Comparison of ENCODE assay signal across 26 cellular contexts in the genomic region with DNA sequence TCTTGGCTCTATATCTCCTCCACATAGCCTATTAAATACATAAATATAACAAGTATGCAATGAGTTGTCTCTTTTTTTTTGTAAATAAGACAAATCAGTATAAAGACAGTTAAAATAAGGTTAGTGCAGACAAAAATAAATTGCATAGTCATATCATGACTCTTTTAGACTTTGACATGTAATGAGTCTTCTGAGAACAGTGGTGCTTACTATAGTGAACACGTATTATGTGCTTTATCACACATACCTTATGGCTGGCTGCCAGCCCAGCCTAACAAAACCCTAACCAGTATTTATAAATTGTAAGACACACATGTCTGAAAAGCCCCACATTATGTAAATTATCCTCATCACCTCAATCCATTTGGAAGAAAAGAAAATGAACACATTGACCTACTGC. TPM values are rescaled to one million over a fixed set of nuclear protein-coding genes. Genes with fewer than 3 reads are reported as not detected.
DNase-seq lines count a peak whose midpoint lies in the region; ATAC-seq and TF ChIP-seq lines count a peak whose summit lies in the region.
"Had no signal": no experiment of that assay in that cellular context is flagged by ENCODE, and none has a peak within 500 bp of the region (broad histone marks: within the 10 kb centered on the region; RNA-seq: fewer than 3 reads in every experiment).

No MANE protein-coding gene starts in this region.

- POLR2A ChIA-PET in Caco-2 (lab: Charles Lee) = no interaction called here

- H3K4me1 ChIP-seq in H9 (ENCODE audit: insufficient read depth, low read length) = no peaks in the 10 kb centered on the region
- H3K4me1 ChIP-seq in Caco-2 = no peaks in the 10 kb centered on the region
- H3K4me1 ChIP-seq: body of pancreas, neural progenitor cell had no signal

- intact Hi-C loops in posterior vena cava (cut with DNase I) (no loop called here), Caco-2 (cut with micrococcal nuclease; ENCODE audit: unreplicated experiment) (no loop called here)

- no peak overlapping the region for H3K4me2 ChIP-seq in H9 (ENCODE audit: insufficient read depth, insufficient read length, low read length)
- H3K4me2 ChIP-seq: neural progenitor cell, smooth muscle cell had no signal

- H3K4me3 ChIP-seq in epithelial cell of esophagus (ENCODE audit: low read length) (no peak overlapping the region), Caco-2 (ENCODE audit: low read depth, low read length) (no peak overlapping the region)
- H3K4me3 ChIP-seq: body of pancreas, coronary artery, heart right ventricle, neural progenitor cell, smooth muscle cell had no signal

- no peak overlapping the region for H3T11ph ChIP-seq in H9 (ENCODE audit: low read length)

- H2BK12ac ChIP-seq in H9 (ENCODE audit: insufficient read length, low read depth, low read length) = no peak overlapping the region

- no peak overlapping the region for H3K56ac ChIP-seq in H9 (ENCODE audit: insufficient read length, low read depth, low read length)

- peak; percentile 36 for DNase-seq in COR-L47 (lab: John Stamatoyannopoulos, UW)
- peak; percentile 10 for DNase-seq in epithelial cell of esophagus (ENCODE audit: low read depth)
- no peak for DNase-seq in posterior vena cava (ENCODE audit: low spot score)
- DNase-seq in H9 = no peak
- DNase-seq in Caco-2 = no peak
- DNase-seq: activated CD4-positive, alpha-beta T cell treated with anti-CD3 and anti-CD28 coated beads, Interleukin-2, amount 10 ng/mL, durations not matched to agents 7 days and 5 days; CD8-positive, alpha-beta T cell; heart right ventricle; Karpas-422; NCI-H1092; NCI-H2029 treated with DMSO at 0.1 percent for 48 hours; NCI-H510A; stimulated activated CD4-positive, alpha-beta T cell treated with anti-CD3 and anti-CD28 coated beads, Interleukin-2, amount 100 ng/mL, for 48 hours; trophoblast cell had no signal

- no peak overlapping the region for H2BK20ac ChIP-seq in H9 (ENCODE audit: low read depth, low read length, poor library complexity, severe bottlenecking)

- H2AK5ac ChIP-seq in H9 (ENCODE audit: insufficient read length, low read length) = no peak overlapping the region

- H3K36me3 Mint-ChIP-seq in H9 (ENCODE audit: insufficient read depth in 1 of 3, low read depth in 3 of 3) = peaks cover 7 to 50% (median 34%) of the 10 kb centered on the region in 3 experiments; a peak in 6 of 7 replicates
- H3K36me3 Mint-ChIP-seq in Caco-2 (ENCODE audit: insufficient read depth, unreplicated experiment) = peaks cover 15% of the 10 kb centered on the region
- H3K36me3 Mint-ChIP-seq: CD8-positive, alpha-beta T cell had no signal

- no peak overlapping the region for H4K91ac ChIP-seq in H9 (ENCODE audit: insufficient read length, low read depth, low read length)

- no peaks in the 10 kb centered on the region for H3K36me3 ChIP-seq in Caco-2 (ENCODE audit: control insufficient read depth, insufficient read depth, low read length)

- H3K4ac ChIP-seq in H9 (ENCODE audit: low read depth, low read length) = no peak overlapping the region

- no peaks in the 10 kb centered on the region for H3K79me1 ChIP-seq in H9 (ENCODE audit: insufficient read depth, low read depth, low read length, poor library complexity, severe bottlenecking)

- H3K27ac ChIP-seq in H9 (ENCODE audit: insufficient read length, low read depth, low read length) = no peak overlapping the region
- H3K27ac ChIP-seq: body of pancreas, coronary artery, heart right ventricle, neural progenitor cell had no signal

- H3K4me1 Mint-ChIP-seq in H9 (peaks cover under 1 to 2% of the 10 kb centered on the region in 2 experiments; a peak in 1 of 4 replicates), Caco-2 (ENCODE audit: low read depth, unreplicated experiment) (no peaks in the 10 kb centered on the region)

- H3K14ac ChIP-seq in H9 (ENCODE audit: insufficient read depth, low read length) = no peak overlapping the region

- no CpG with 5 or more reads among the region's 1 CpG for WGBS in H9 (ENCODE audit: extremely low coverage, insufficient read length, low lambda C conversion rate)

- H3K9me3 Mint-ChIP-seq in H9 = peaks cover 2% of the 10 kb centered on the region in 2 experiments; a peak in 2 of 5 replicates
- no peaks in the 10 kb centered on the region for H3K9me3 Mint-ChIP-seq in Caco-2 (ENCODE audit: unreplicated experiment)
- H3K9me3 Mint-ChIP-seq: activated T-helper 2 cell treated with anti-CD3 and anti-CD28 coated beads, Interferon-gamma antibody, Interleukin-2, Interleukin-4, amounts not matched to agents 10 μg/mL and 5 μg/mL and 100 μg/mL, durations not matched to agents 14 hours and 24 hours and 36 hours; CD8-positive, alpha-beta T cell; neural progenitor cell; stimulated activated naive CD8-positive, alpha-beta T cell treated with anti-CD3 and anti-CD28 coated beads, Interleukin-15, Interleukin-2, amounts not matched to agents 100 ng/mL and 50 ng/mL, for 24 hours had no signal

- no peak overlapping the region for H3K9ac ChIP-seq in H9 (ENCODE audit: extremely low read depth, insufficient read length, low read length)
- H3K9ac ChIP-seq: neural progenitor cell had no signal

- H3K4me3 Mint-ChIP-seq in H9 (no peak overlapping the region), Caco-2 (ENCODE audit: unreplicated experiment) (no peak overlapping the region)
- H3K4me3 Mint-ChIP-seq: activated CD4-positive, alpha-beta T cell treated with anti-CD3 and anti-CD28 coated beads, Interleukin-2, amount 10 ng/mL, durations not matched to agents 7 days and 5 days; CD8-positive, alpha-beta T cell; neural progenitor cell; stimulated activated naive CD8-positive, alpha-beta T cell treated with anti-CD3 and anti-CD28 coated beads, Interleukin-15, Interleukin-2, amounts not matched to agents 100 ng/mL and 50 ng/mL, for 24 hours had no signal

- no peak overlapping the region for H3K18ac ChIP-seq in H9 (ENCODE audit: insufficient read length, low read depth, low read length)

- no peaks in the 10 kb centered on the region for H4K20me1 ChIP-seq in H9 (ENCODE audit: control insufficient read depth, insufficient read depth, insufficient read length)

- no peak overlapping the region for H2BK120ac ChIP-seq in H9 (ENCODE audit: low read depth, low read length, poor library complexity, severe bottlenecking)

- H2BK15ac ChIP-seq in H9 (ENCODE audit: low read depth, low read length) = no peak overlapping the region

- H4K5ac ChIP-seq in H9 (ENCODE audit: insufficient read length, low read depth, low read length) = no peak overlapping the region

- H4K8ac ChIP-seq in H9 (replicated peaks; ENCODE audit: insufficient read length, low read depth, low read length) = no peak overlapping the region

- ATAC-seq in GM18511 (IDR thresholded peaks at IDR 0.05; ENCODE audit: unreplicated experiment) (peak; percentile 57), HG03432 (IDR thresholded peaks at IDR 0.05; ENCODE audit: unreplicated experiment) (peak; percentile 73), HG03439 (IDR thresholded peaks at IDR 0.05; ENCODE audit: unreplicated experiment) (no peak)
- ATAC-seq: body of pancreas; CD8-positive, alpha-beta T cell; heart right ventricle had no signal

- H3K9me3 ChIP-seq in H9 (ENCODE audit: control insufficient read depth, low read depth, low read length) (no peaks in the 10 kb centered on the region), Caco-2 (no peaks in the 10 kb centered on the region)
- H3K9me3 ChIP-seq: body of pancreas, heart right ventricle had no signal

- H3K27me3 ChIP-seq in H9 (ENCODE audit: insufficient read depth, low read length) = no peaks in the 10 kb centered on the region
- no peaks in the 10 kb centered on the region for H3K27me3 ChIP-seq in Caco-2 (replicated peaks; ENCODE audit: control insufficient read depth, insufficient read depth, low read length)
- H3K27me3 ChIP-seq: body of pancreas, heart right ventricle, neural progenitor cell had no signal

- H2AFZ ChIP-seq in H9 (ENCODE audit: low read length) = no peak overlapping the region
- H2AFZ ChIP-seq: neural progenitor cell had no signal

- H3K79me2 ChIP-seq in H9 (ENCODE audit: insufficient read depth, low read length) = no peaks in the 10 kb centered on the region

- CTCF ChIA-PET in Caco-2 (lab: Charles Lee) = no interaction called here

- BruUV-seq in Caco-2 (replicated peaks; lab: Mats Ljungman, UMichigan) = no TSS peak

- no peak overlapping the region for H3K23ac ChIP-seq in H9 (ENCODE audit: insufficient read length, low read depth, low read length)

- H2BK5ac ChIP-seq in H9 (ENCODE audit: insufficient read length, low read length) = no peak overlapping the region

- no peaks in the 10 kb centered on the region for H3K27me3 Mint-ChIP-seq in H9 (ENCODE audit: low read depth)
- no peaks in the 10 kb centered on the region for H3K27me3 Mint-ChIP-seq in Caco-2 (ENCODE audit: insufficient read depth, unreplicated experiment)
- H3K27me3 Mint-ChIP-seq: activated CD4-positive, alpha-beta T cell treated with anti-CD3 and anti-CD28 coated beads, Interleukin-2, amount 10 ng/mL, durations not matched to agents 7 days and 5 days; stimulated activated naive CD8-positive, alpha-beta T cell treated with anti-CD3 and anti-CD28 coated beads, Interleukin-15, Interleukin-2, amounts not matched to agents 100 ng/mL and 50 ng/mL, for 24 hours had no signal

- no peak for TF ChIP-seq CTCF in epithelial cell of esophagus (IDR thresholded peaks at IDR 0.05; ENCODE audit: insufficient read depth, low read depth, low read length, missing control alignments)
- TF ChIP-seq CTCF in H9 (conservative IDR thresholded peaks at IDR 0.05) = no peak
- TF ChIP-seq CTCF in Caco-2 (IDR thresholded peaks at IDR 0.05; ENCODE audit: insufficient read depth in 1 of 2, low read depth in 1 of 2, low read length in 1 of 2, severe bottlenecking in 1 of 2, unreplicated experiment in 1 of 2) = no peak

- H3K27ac Mint-ChIP-seq in H9 = peak overlapping the region in 1 of 3 experiments; percentile 78; a peak in 2 of 7 replicates
- no peak overlapping the region for H3K27ac Mint-ChIP-seq in Caco-2 (ENCODE audit: unreplicated experiment)
- H3K27ac Mint-ChIP-seq: activated CD4-positive, alpha-beta T cell treated with anti-CD3 and anti-CD28 coated beads, Interleukin-2, amount 10 ng/mL, durations not matched to agents 7 days and 5 days; activated T-helper 2 cell treated with anti-CD3 and anti-CD28 coated beads, Interferon-gamma antibody, Interleukin-2, Interleukin-4, amounts not matched to agents 10 μg/mL and 5 μg/mL and 100 μg/mL, durations not matched to agents 14 hours and 24 hours and 36 hours; CD8-positive, alpha-beta T cell; neural progenitor cell; stimulated activated naive CD8-positive, alpha-beta T cell treated with anti-CD3 and anti-CD28 coated beads, Interleukin-15, Interleukin-2, amounts not matched to agents 100 ng/mL and 50 ng/mL, for 24 hours had no signal

- no peaks in the 10 kb centered on the region for H3K23me2 ChIP-seq in H9 (ENCODE audit: insufficient read length, low read depth, low read length, poor library complexity, severe bottlenecking)

RNA-seq across cellular contexts. Expression of a gene that starts 29.1 kb away (rescaled TPM):
- total RNA-seq in posterior vena cava (not detected), H9 (2021) (not detected in 2 replicates), Caco-2 (2022) (0.39 TPM in 1 of 2 replicates, not detected in the other)
- total RNA-seq: activated CD4-positive, alpha-beta T cell treated with anti-CD3 and anti-CD28 coated beads, Interleukin-2, amount 10 ng/mL, durations not matched to agents 7 days and 5 days; activated T-helper 2 cell treated with anti-CD3 and anti-CD28 coated beads, Interferon-gamma antibody, Interleukin-2, Interleukin-4, amounts not matched to agents 10 μg/mL and 5 μg/mL and 100 μg/mL, durations not matched to agents 14 hours and 24 hours and 36 hours; body of pancreas; CD8-positive, alpha-beta T cell; fibroblast of villous mesenchyme; heart right ventricle; lower leg skin; pulmonary artery endothelial cell; smooth muscle cell had no signal

RNA-seq across cellular contexts. Expression of a gene that starts 50.3 kb away (rescaled TPM):
- total RNA-seq in posterior vena cava (under 1 TPM; 0.14 to 0.37 TPM), H9 (2021) (32.4 and 34.9 TPM in 2 replicates), Caco-2 (2022) (41.9 and 42.7 TPM in 2 replicates)

Comparison
In these comparisons a context has a peak if more than half of its experiments do, and no peak if none do; other contexts are left out.
1. DNase-seq: peak in COR-L47 (single experiment) and epithelial cell of esophagus (single experiment); none in posterior vena cava (single experiment), H9 (single experiment) and Caco-2 (0 of 2).
2. RNA of a gene that starts 50.3 kb away (total RNA-seq): 41.9 to 42.7 TPM in Caco-2 and 32.4 to 34.9 TPM in H9; 0.14 to 0.37 TPM in posterior vena cava; every median in the first group is over 10 times any median in the second.